In the genomic region with DNA sequence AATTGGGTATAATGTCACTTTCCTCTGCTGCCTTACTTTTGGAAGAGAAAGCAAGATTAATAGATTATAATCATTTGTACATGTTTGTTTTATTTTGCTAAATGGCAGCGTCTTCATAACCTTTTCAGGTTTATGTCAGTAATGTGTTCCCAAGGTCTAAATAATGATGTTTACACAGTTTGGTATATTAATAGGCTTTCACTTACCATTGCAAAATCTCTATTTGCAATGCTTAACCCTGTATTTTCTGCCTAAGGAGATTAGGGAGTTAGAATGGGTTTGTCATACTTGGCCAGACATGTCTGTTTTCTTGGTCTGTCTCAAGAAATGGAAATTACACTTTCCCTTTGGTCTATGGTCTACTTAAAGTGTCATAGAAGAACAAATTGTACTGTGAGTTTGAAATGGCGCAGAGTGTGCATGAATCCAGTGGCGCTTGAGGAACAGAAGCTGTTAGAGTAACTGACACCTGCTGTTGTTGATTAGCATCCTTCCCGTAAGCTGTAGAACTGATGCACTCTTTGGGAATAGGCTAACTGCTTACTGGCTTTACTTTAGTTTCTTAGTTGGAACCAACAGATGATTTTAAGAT, we compare ENCODE assay signal across 21 cellular contexts.
DNase-seq lines count a peak whose midpoint lies in the region; FAIRE-seq and TF ChIP-seq lines count a peak whose summit lies in the region.
"Had no signal": no experiment of that assay in that cellular context is flagged by ENCODE, and none has a peak within 500 bp of the region (broad histone marks: within the 10 kb centered on the region; RNA-seq: fewer than 3 reads in every experiment).

No MANE protein-coding gene starts in this region.

- no peak overlapping the region for H4K91ac ChIP-seq in mesenchymal stem cell (ENCODE audit: low read length)

- no peaks in the 10 kb centered on the region for H3K27me3 ChIP-seq in mesenchymal stem cell (ENCODE audit: control insufficient read depth in 1 of 2, insufficient read depth in 1 of 2, low read length in 2 of 2)

- no peak overlapping the region for H3K9ac ChIP-seq in mesenchymal stem cell (ENCODE audit: low read length)

- no peak overlapping the region for H2BK12ac ChIP-seq in mesenchymal stem cell (ENCODE audit: low read length in 2 of 2)

- no peaks in the 10 kb centered on the region for H3K27me3 Mint-ChIP-seq in T-helper 2 cell treated with Interferon-gamma antibody and Interleukin-4, amounts not matched to agents 5 μg/mL and 100 μg/mL, for 36 hours (ENCODE audit: low read depth)
- H3K27me3 Mint-ChIP-seq: IgD-negative memory B cell, T-cell had no signal

- TF ChIP-seq CTCF in coronary artery (IDR thresholded peaks at IDR 0.05), result no peak

- H3K4me3 Mint-ChIP-seq in T-helper 2 cell treated with Interferon-gamma antibody and Interleukin-4, amounts not matched to agents 5 μg/mL and 100 μg/mL, for 36 hours, result no peak overlapping the region
- H3K4me3 Mint-ChIP-seq: CD14-positive monocyte, IgD-negative memory B cell, T-cell had no signal

- no peak overlapping the region for H2AK5ac ChIP-seq in mesenchymal stem cell (ENCODE audit: low read length, severe bottlenecking)

- no peak overlapping the region for H2AFZ ChIP-seq in mesenchymal stem cell (ENCODE audit: low read depth, low read length)
- H2AFZ ChIP-seq: PC-9 had no signal

- H3K79me1 ChIP-seq in mesenchymal stem cell (replicated peaks; ENCODE audit: low read length, poor library complexity, severe bottlenecking), result no peaks in the 10 kb centered on the region

- H3K4me1 Mint-ChIP-seq in T-helper 2 cell treated with Interferon-gamma antibody and Interleukin-4, amounts not matched to agents 5 μg/mL and 100 μg/mL, for 36 hours (ENCODE audit: low read depth), result no peaks in the 10 kb centered on the region
- H3K4me1 Mint-ChIP-seq: CD14-positive monocyte, IgD-negative memory B cell, T-cell had no signal

- WGBS in mesenchymal stem cell, result 77% methylated on average over 3 of the region's 4 CpGs

- H3K27ac Mint-ChIP-seq in T-helper 2 cell treated with Interferon-gamma antibody and Interleukin-4, amounts not matched to agents 5 μg/mL and 100 μg/mL, for 36 hours, result no peak overlapping the region
- H3K27ac Mint-ChIP-seq: CD14-positive monocyte, IgD-negative memory B cell, T-cell had no signal

- H2BK120ac ChIP-seq in mesenchymal stem cell (ENCODE audit: low read depth, low read length), result no peak overlapping the region

- no peak overlapping the region for H3K23ac ChIP-seq in mesenchymal stem cell (ENCODE audit: low read length in 2 of 2)

- no peak overlapping the region for H2BK5ac ChIP-seq in mesenchymal stem cell (ENCODE audit: low read depth, low read length, poor library complexity, severe bottlenecking)

- no peaks in the 10 kb centered on the region for H3K36me3 ChIP-seq in mesenchymal stem cell (ENCODE audit: control insufficient read depth in 1 of 2, insufficient read depth in 2 of 2, low read depth in 1 of 2, low read length in 2 of 2)

- no peaks in the 10 kb centered on the region for H3K9me3 Mint-ChIP-seq in T-helper 2 cell treated with Interferon-gamma antibody and Interleukin-4, amounts not matched to agents 5 μg/mL and 100 μg/mL, for 36 hours

- H3K14ac ChIP-seq in mesenchymal stem cell (ENCODE audit: low read length in 2 of 2), result no peak overlapping the region

- peak; percentile 9 for FAIRE-seq in HTR-8/SVneo (lab: Jason Lieb, UNC)
- FAIRE-seq: H54 had no signal

- DNase-seq in HTR-8/SVneo (ENCODE audit: insufficient read length, low spot score) (no peak), NCI-H1417 (lab: John Stamatoyannopoulos, UW) (peak in 2 of 3 experiments; percentile 53 to 84), NCI-H774 (lab: John Stamatoyannopoulos, UW) (peak; percentile 85), mesenchymal stem cell (peak; percentile 9), kidney tubule cell (ENCODE audit: low spot score) (no peak), coronary artery (ENCODE audit: low spot score) (no peak)
- no peak for DNase-seq in T-helper 2 cell treated with Interferon-gamma antibody and Interleukin-4, amounts not matched to agents 5 μg/mL and 100 μg/mL, for 36 hours (ENCODE audit: low spot score)
- DNase-seq in NK-92 treated with Interleukin-12 subunit alpha and Interleukin-12 subunit beta, amount 100 ng/mL, for 24 hours (lab: John Stamatoyannopoulos, UW), result no peak
- DNase-seq: GDM1, Karpas-422, MM.1S, NCI-H1092 treated with DMSO at 0.1 percent for 48 hours, NCI-H187, PC-9, SIG-M5, T-cell had no signal

- H4K8ac ChIP-seq in mesenchymal stem cell (ENCODE audit: low read length), result no peak overlapping the region

- no peak overlapping the region for H3K27ac ChIP-seq in mesenchymal stem cell (ENCODE audit: low read length, poor library complexity, severe bottlenecking)
- no peak overlapping the region for H3K27ac ChIP-seq in coronary artery
- H3K27ac ChIP-seq: HL-60, PC-9, RWPE1 had no signal

- no peaks in the 10 kb centered on the region for H3K36me3 Mint-ChIP-seq in T-helper 2 cell treated with Interferon-gamma antibody and Interleukin-4, amounts not matched to agents 5 μg/mL and 100 μg/mL, for 36 hours (ENCODE audit: low read depth)
- H3K36me3 Mint-ChIP-seq: CD14-positive monocyte, IgD-negative memory B cell, T-cell had no signal

- no peak overlapping the region for H3K4me2 ChIP-seq in mesenchymal stem cell (ENCODE audit: low read length, poor library complexity, severe bottlenecking)
- H3K4me2 ChIP-seq: PC-9 had no signal

- H3K4ac ChIP-seq in mesenchymal stem cell (ENCODE audit: low read depth in 1 of 2, low read length in 2 of 2), result no peak overlapping the region

- peaks cover 4% of the 10 kb centered on the region for H3K9me3 ChIP-seq in mesenchymal stem cell (ENCODE audit: control insufficient read depth, low read length)

- H3K4me1 ChIP-seq in mesenchymal stem cell (ENCODE audit: control insufficient read depth, insufficient read depth, low read depth, low read length), result no peaks in the 10 kb centered on the region

- no peak overlapping the region for H3K18ac ChIP-seq in mesenchymal stem cell (ENCODE audit: low read depth in 1 of 2, low read length in 2 of 2)

- no peak overlapping the region for H2BK15ac ChIP-seq in mesenchymal stem cell (ENCODE audit: low read depth, poor library complexity, severe bottlenecking)

- H3K4me3 ChIP-seq in mesenchymal stem cell (ENCODE audit: insufficient read depth in 1 of 2, low read depth in 1 of 2, low read length in 2 of 2), result no peak overlapping the region
- no peak overlapping the region for H3K4me3 ChIP-seq in coronary artery
- H3K4me3 ChIP-seq: PC-9 had no signal

Comparison
In these comparisons a context has a peak if more than half of its experiments do, and no peak if none do; other contexts are left out.
1. DNase-seq: peak in NCI-H1417 (2 of 3), NCI-H774 (single experiment) and mesenchymal stem cell (single experiment); none in HTR-8/SVneo (single experiment), T-helper 2 cell treated with Interferon-gamma antibody and Interleukin-4, amounts not matched to agents 5 μg/mL and 100 μg/mL, for 36 hours (single experiment), kidney tubule cell (single experiment), coronary artery (single experiment) and NK-92 treated with Interleukin-12 subunit alpha and Interleukin-12 subunit beta, amount 100 ng/mL, for 24 hours (single experiment).